23 cellular contexts compared by ENCODE assay signal in genomic region chr7:44626620-44627019, GRCh38. TPM values are rescaled to one million over a fixed set of nuclear protein-coding genes. Genes with fewer than 3 reads are reported as not detected.
A peak's percentile ranks its signal among the peaks of the same experiment; 100 is the strongest.
DNase-seq lines count a peak whose midpoint lies in the region; ATAC-seq and TF ChIP-seq lines count a peak whose summit lies in the region.
"Had no signal": no experiment of that assay in that cellular context is flagged by ENCODE, and none has a peak within 500 bp of the region (broad histone marks: within the 10 kb centered on the region; RNA-seq: fewer than 3 reads in every experiment).

No MANE protein-coding gene starts in this region.

- H3K9me3 ChIP-seq in CD8-positive, alpha-beta T cell (ENCODE audit: low read length), result no peaks in the 10 kb centered on the region
- H3K9me3 ChIP-seq: esophagus squamous epithelium, gastroesophageal sphincter, mucosa of descending colon, right lobe of liver, transverse colon had no signal

- H3K27me3 ChIP-seq in CD8-positive, alpha-beta T cell (ENCODE audit: insufficient read depth, low read length), result no peaks in the 10 kb centered on the region
- H3K27me3 ChIP-seq: brain microvascular endothelial cell, esophagus squamous epithelium, gastroesophageal sphincter, right lobe of liver, transverse colon had no signal

- peaks cover 61% of the 10 kb centered on the region for H3K36me3 Mint-ChIP-seq in T-helper 2 cell treated with Interferon-gamma antibody and Interleukin-4, amounts not matched to agents 5 μg/mL and 100 μg/mL, for 36 hours (ENCODE audit: low read depth)
- peaks cover 54% of the 10 kb centered on the region for H3K36me3 Mint-ChIP-seq in CD8-positive, alpha-beta T cell
- peaks cover 39% of the 10 kb centered on the region for H3K36me3 Mint-ChIP-seq in activated CD4-positive, alpha-beta memory T cell treated with anti-CD3 and anti-CD28 coated beads for 36 hours
- peaks cover 30% of the 10 kb centered on the region for H3K36me3 Mint-ChIP-seq in nephron progenitor cell (ENCODE audit: low read depth)

- H3K27ac Mint-ChIP-seq in T-helper 2 cell treated with Interferon-gamma antibody and Interleukin-4, amounts not matched to agents 5 μg/mL and 100 μg/mL, for 36 hours, result peak overlapping the region; percentile 81
- peak overlapping the region; percentile 53 for H3K27ac Mint-ChIP-seq in CD8-positive, alpha-beta T cell
- H3K27ac Mint-ChIP-seq in activated CD4-positive, alpha-beta memory T cell treated with anti-CD3 and anti-CD28 coated beads for 36 hours, result peak overlapping the region; percentile 13
- H3K27ac Mint-ChIP-seq in nephron progenitor cell, result peak overlapping the region; percentile 37

- peaks cover 30% of the 10 kb centered on the region for H3K4me1 ChIP-seq in CD8-positive, alpha-beta T cell (ENCODE audit: insufficient read depth, low read length)

- no peaks in the 10 kb centered on the region for H3K27me3 Mint-ChIP-seq in T-helper 2 cell treated with Interferon-gamma antibody and Interleukin-4, amounts not matched to agents 5 μg/mL and 100 μg/mL, for 36 hours (ENCODE audit: low read depth)
- H3K27me3 Mint-ChIP-seq in CD8-positive, alpha-beta T cell (ENCODE audit: low read depth), result no peaks in the 10 kb centered on the region
- no peaks in the 10 kb centered on the region for H3K27me3 Mint-ChIP-seq in activated CD4-positive, alpha-beta memory T cell treated with anti-CD3 and anti-CD28 coated beads for 36 hours
- no peaks in the 10 kb centered on the region for H3K27me3 Mint-ChIP-seq in nephron progenitor cell (ENCODE audit: low read depth, poor library complexity)

- CTCF ChIA-PET in CD8-positive, alpha-beta T cell (lab: Charles Lee), result no interaction called here
- CTCF ChIA-PET in activated CD4-positive, alpha-beta memory T cell treated with anti-CD3 and anti-CD28 coated beads for 36 hours (lab: Charles Lee), result no interaction called here

- no peaks in the 10 kb centered on the region for H3K9me3 Mint-ChIP-seq in T-helper 2 cell treated with Interferon-gamma antibody and Interleukin-4, amounts not matched to agents 5 μg/mL and 100 μg/mL, for 36 hours
- no peaks in the 10 kb centered on the region for H3K9me3 Mint-ChIP-seq in CD8-positive, alpha-beta T cell
- no peaks in the 10 kb centered on the region for H3K9me3 Mint-ChIP-seq in activated CD4-positive, alpha-beta memory T cell treated with anti-CD3 and anti-CD28 coated beads for 36 hours
- no peaks in the 10 kb centered on the region for H3K9me3 Mint-ChIP-seq in nephron progenitor cell

- no peak for TF ChIP-seq CTCF in CD8-positive, alpha-beta T cell (IDR thresholded peaks at IDR 0.05)
- no peak for TF ChIP-seq CTCF in nephron progenitor cell (IDR thresholded peaks at IDR 0.05)

- H3K4me3 Mint-ChIP-seq in T-helper 2 cell treated with Interferon-gamma antibody and Interleukin-4, amounts not matched to agents 5 μg/mL and 100 μg/mL, for 36 hours, result no peak overlapping the region
- no peak overlapping the region for H3K4me3 Mint-ChIP-seq in CD8-positive, alpha-beta T cell
- H3K4me3 Mint-ChIP-seq in activated CD4-positive, alpha-beta memory T cell treated with anti-CD3 and anti-CD28 coated beads for 36 hours, result no peak overlapping the region
- H3K4me3 Mint-ChIP-seq in nephron progenitor cell, result no peak overlapping the region

- POLR2A ChIA-PET in CD8-positive, alpha-beta T cell (lab: Charles Lee), result interaction anchor here (1.9 kb wide), 1 partner anchor 9 kb away, joined by 6 read pairs; no protein-coding TSS in a partner anchor
- POLR2A ChIA-PET in activated CD4-positive, alpha-beta memory T cell treated with anti-CD3 and anti-CD28 coated beads for 36 hours (lab: Charles Lee), result no interaction called here

- no peak for DNase-seq in T-helper 2 cell treated with Interferon-gamma antibody and Interleukin-4, amounts not matched to agents 5 μg/mL and 100 μg/mL, for 36 hours (ENCODE audit: low spot score)
- no peak for DNase-seq in T-helper 2 cell
- no peak for DNase-seq in CD8-positive, alpha-beta T cell
- no peak for DNase-seq in activated CD4-positive, alpha-beta memory T cell treated with anti-CD3 and anti-CD28 coated beads for 36 hours
- DNase-seq in nephron progenitor cell, result no peak
- DNase-seq in anterior cingulate cortex (lab: John Stamatoyannopoulos, UW), result no peak
- DNase-seq in nucleus accumbens (lab: John Stamatoyannopoulos, UW), result no peak
- DNase-seq: brain microvascular endothelial cell; esophagus squamous epithelium; islet precursor cell; NCI-H1436 treated with DMSO at 0.1 percent for 48 hours; NCI-H524; NK-92 treated with Interleukin-12 subunit alpha and Interleukin-12 subunit beta, amount 100 ng/mL, for 24 hours; right lobe of liver; SHP77 treated with DMSO at 0.1 percent for 48 hours; SW 1271; transverse colon had no signal

- H3K4me3 ChIP-seq in CD8-positive, alpha-beta T cell (ENCODE audit: low read depth, low read length), result no peak overlapping the region
- H3K4me3 ChIP-seq: esophagus squamous epithelium, gastroesophageal sphincter, mucosa of descending colon, right lobe of liver, transverse colon had no signal

- peaks cover 10% of the 10 kb centered on the region for H3K36me3 ChIP-seq in CD8-positive, alpha-beta T cell (ENCODE audit: insufficient read depth, low read length)

- no peak overlapping the region for H3K27ac ChIP-seq in CD8-positive, alpha-beta T cell (ENCODE audit: low read depth, low read length)
- H3K27ac ChIP-seq: 22Rv1, brain microvascular endothelial cell, esophagus squamous epithelium, gastroesophageal sphincter, KMS-11, right lobe of liver, transverse colon had no signal

- H3K4me1 Mint-ChIP-seq in T-helper 2 cell treated with Interferon-gamma antibody and Interleukin-4, amounts not matched to agents 5 μg/mL and 100 μg/mL, for 36 hours (ENCODE audit: low read depth), result peaks cover 66% of the 10 kb centered on the region
- H3K4me1 Mint-ChIP-seq in CD8-positive, alpha-beta T cell (ENCODE audit: low read depth), result peaks cover 65% of the 10 kb centered on the region
- peaks cover 81% of the 10 kb centered on the region for H3K4me1 Mint-ChIP-seq in activated CD4-positive, alpha-beta memory T cell treated with anti-CD3 and anti-CD28 coated beads for 36 hours (ENCODE audit: low read depth)
- H3K4me1 Mint-ChIP-seq in nephron progenitor cell, result peaks cover 15% of the 10 kb centered on the region

- intact Hi-C loops in CD8-positive, alpha-beta T cell (cut with DNase I, micrococcal nuclease), result no loop called here
- intact Hi-C loops in activated CD4-positive, alpha-beta memory T cell treated with anti-CD3 and anti-CD28 coated beads for 36 hours (cut with micrococcal nuclease), result no loop called here

- no peak for ATAC-seq in CD8-positive, alpha-beta T cell
- no peak for ATAC-seq in HG03432 (IDR thresholded peaks at IDR 0.05; ENCODE audit: unreplicated experiment)
- ATAC-seq: activated CD4-positive, CD25-positive, alpha-beta regulatory T cell treated with anti-CD3 and anti-CD28 coated beads, Interleukin-2, amount 50 U/mL, for 24 hours; gastroesophageal sphincter; mucosa of descending colon; right lobe of liver had no signal

RNA-seq across cellular contexts. Expression of gene OGDH, which starts 20.2 kb away (rescaled TPM):
- total RNA-seq in CD8-positive, alpha-beta T cell, result 10 to 100 TPM; 36.8 to 39.6 TPM
- total RNA-seq in activated CD4-positive, alpha-beta memory T cell treated with anti-CD3 and anti-CD28 coated beads for 36 hours, result 100 to 1,000 TPM; 103 to 105 TPM

RNA-seq across cellular contexts. Expression of gene TMED4, which starts 44.6 kb away (rescaled TPM):
- 100 to 1,000 TPM; 115 to 120 TPM for total RNA-seq in CD8-positive, alpha-beta T cell
- 10 to 100 TPM; 74.8 to 79.1 TPM for total RNA-seq in activated CD4-positive, alpha-beta memory T cell treated with anti-CD3 and anti-CD28 coated beads for 36 hours

RNA-seq across cellular contexts. Expression of gene DDX56, which starts 52.9 kb away (rescaled TPM):
- total RNA-seq in CD8-positive, alpha-beta T cell, result 100 to 1,000 TPM; 140 to 141 TPM
- total RNA-seq in activated CD4-positive, alpha-beta memory T cell treated with anti-CD3 and anti-CD28 coated beads for 36 hours, result 10 to 100 TPM; 84.0 to 87.0 TPM

Comparison
In these comparisons a context has a peak if more than half of its experiments do, and no peak if none do; other contexts are left out.
1. H3K27ac Mint-ChIP-seq: peak in every context shown above with its lines; median percentile 81 in T-helper 2 cell treated with Interferon-gamma antibody and Interleukin-4, amounts not matched to agents 5 μg/mL and 100 μg/mL, for 36 hours; 53 in CD8-positive, alpha-beta T cell; 37 in nephron progenitor cell; 13 in activated CD4-positive, alpha-beta memory T cell treated with anti-CD3 and anti-CD28 coated beads for 36 hours.